Comparison of ENCODE assay signal across 12 cellular contexts in the genomic region with DNA sequence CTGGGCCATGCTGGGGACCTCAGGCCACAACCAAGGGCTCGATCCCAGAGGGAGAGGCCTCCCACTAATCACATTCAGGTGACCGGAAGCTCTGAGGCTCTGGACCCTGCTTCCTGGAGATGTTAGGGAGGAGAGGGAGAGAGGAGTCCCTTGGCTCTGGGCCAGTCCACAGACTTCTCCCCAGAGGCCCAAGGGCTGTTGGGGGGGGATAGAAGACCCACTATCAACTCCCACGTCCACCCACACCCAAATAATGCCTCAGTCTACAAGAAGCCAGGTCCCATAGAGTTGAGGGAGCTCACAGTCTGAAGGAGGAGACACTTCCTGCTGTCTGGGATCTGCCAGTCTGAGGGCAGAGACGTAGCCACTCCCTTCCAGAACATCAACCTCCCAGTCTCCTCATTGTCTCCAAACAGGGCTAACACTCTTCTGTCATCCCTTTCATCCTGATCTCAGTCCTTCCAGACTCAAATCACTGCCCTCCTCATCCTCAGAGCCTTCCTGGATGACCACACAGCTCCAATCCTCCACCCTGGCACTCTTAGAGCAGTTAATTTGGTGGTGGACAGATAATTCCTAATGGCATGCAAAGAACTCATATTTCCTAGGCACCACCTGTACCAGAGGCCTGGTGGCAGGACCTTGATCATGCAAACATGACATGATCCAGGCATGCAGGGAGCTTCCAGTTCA.
A peak's percentile ranks its signal among the peaks of the same experiment; 100 is the strongest.
DNase-seq lines count a peak whose midpoint lies in the region; ATAC-seq and TF ChIP-seq lines count a peak whose summit lies in the region.
"Had no signal": no experiment of that assay in that cellular context is flagged by ENCODE, and none has a peak within 500 bp of the region (broad histone marks: within the 10 kb centered on the region; RNA-seq: fewer than 3 reads in every experiment).

No MANE protein-coding gene starts in this region.

- H3K27me3 ChIP-seq in colonic mucosa (no peaks in the 10 kb centered on the region), vagina (no peaks in the 10 kb centered on the region), H7 (ENCODE audit: control insufficient read depth, insufficient read depth, low read length) (no peaks in the 10 kb centered on the region)

- no peak overlapping the region for H3K4me3 Mint-ChIP-seq in mesothelial cell of epicardium
- H3K4me3 Mint-ChIP-seq: activated CD8-positive, alpha-beta T cell treated with anti-CD3 and anti-CD28 coated beads, Interleukin-2, amount 10 ng/mL, durations not matched to agents 7 days and 5 days; activated naive CD4-positive, alpha-beta T cell treated with anti-CD3 and anti-CD28 coated beads, Interleukin-2, amount 10 ng/mL, durations not matched to agents 7 days and 5 days had no signal

- H3K4me3 ChIP-seq in colonic mucosa, result no peak overlapping the region
- no peak overlapping the region for H3K4me3 ChIP-seq in vagina
- H3K4me3 ChIP-seq in H7 (ENCODE audit: insufficient read depth, low read depth, low read length), result no peak overlapping the region

- H3K9me3 Mint-ChIP-seq in mesothelial cell of epicardium, result peaks cover 5% of the 10 kb centered on the region
- H3K9me3 Mint-ChIP-seq: activated naive CD4-positive, alpha-beta T cell treated with anti-CD3 and anti-CD28 coated beads, Interleukin-2, amount 10 ng/mL, durations not matched to agents 7 days and 5 days had no signal

- no peak for TF ChIP-seq POLR2A in vagina (IDR thresholded peaks at IDR 0.05)

- peaks cover 42% of the 10 kb centered on the region for H3K4me1 Mint-ChIP-seq in mesothelial cell of epicardium

- no peaks in the 10 kb centered on the region for H3K36me3 Mint-ChIP-seq in mesothelial cell of epicardium
- H3K36me3 Mint-ChIP-seq: activated naive CD4-positive, alpha-beta T cell treated with anti-CD3 and anti-CD28 coated beads, Interleukin-2, amount 10 ng/mL, durations not matched to agents 7 days and 5 days had no signal

- H3K4me1 ChIP-seq in colonic mucosa, result no peaks in the 10 kb centered on the region
- peaks cover 55% of the 10 kb centered on the region for H3K4me1 ChIP-seq in vagina

- DNase-seq in left cardiac atrium, result peak; percentile 21
- DNase-seq in Right ventricle myocardium inferior (ENCODE audit: missing footprints), result no peak
- DNase-seq in colonic mucosa, result no peak
- no peak for DNase-seq in mesothelial cell of epicardium (ENCODE audit: low spot score in 2 of 2, unreplicated experiment in 2 of 2)
- no peak for DNase-seq in vagina (ENCODE audit: extremely low spot score in 2 of 2)
- no peak for DNase-seq in stimulated activated naive CD4-positive, alpha-beta T cell treated with Interleukin-2 at 50 U/mL for 16 hours (lab: John Stamatoyannopoulos, UW)
- DNase-seq in H7, result no peak
- DNase-seq: activated CD8-positive, alpha-beta T cell treated with anti-CD3 and anti-CD28 coated beads, Interleukin-2, amount 10 ng/mL, durations not matched to agents 7 days and 5 days; activated naive CD4-positive, alpha-beta T cell treated with anti-CD3 and anti-CD28 coated beads, Interleukin-2, amount 10 ng/mL, durations not matched to agents 7 days and 5 days; hypothalamus; T-helper 1 cell had no signal

- ATAC-seq in left cardiac atrium (no peak), Right ventricle myocardium inferior (no peak), HG03175 (IDR thresholded peaks at IDR 0.05; ENCODE audit: unreplicated experiment) (no peak)
- ATAC-seq: activated CD8-positive, alpha-beta T cell treated with anti-CD3 and anti-CD28 coated beads, Interleukin-2, amount 10 ng/mL, durations not matched to agents 7 days and 5 days had no signal

- H3K36me3 ChIP-seq in colonic mucosa (no peaks in the 10 kb centered on the region), vagina (no peaks in the 10 kb centered on the region), H7 (replicated peaks; ENCODE audit: control insufficient read depth, insufficient read depth, low read length) (no peaks in the 10 kb centered on the region)

- no peaks in the 10 kb centered on the region for H3K9me3 ChIP-seq in colonic mucosa
- H3K9me3 ChIP-seq in vagina, result no peaks in the 10 kb centered on the region

- H3K27ac Mint-ChIP-seq in mesothelial cell of epicardium, result peak overlapping the region; percentile 65
- H3K27ac Mint-ChIP-seq: activated CD8-positive, alpha-beta T cell treated with anti-CD3 and anti-CD28 coated beads, Interleukin-2, amount 10 ng/mL, durations not matched to agents 7 days and 5 days; activated naive CD4-positive, alpha-beta T cell treated with anti-CD3 and anti-CD28 coated beads, Interleukin-2, amount 10 ng/mL, durations not matched to agents 7 days and 5 days had no signal

- H3K27ac ChIP-seq in colonic mucosa, result peak overlapping the region; percentile 73
- H3K27ac ChIP-seq in vagina, result peak overlapping the region; percentile 85

- no peak for TF ChIP-seq CTCF in colonic mucosa (IDR thresholded peaks at IDR 0.05)
- TF ChIP-seq CTCF in mesothelial cell of epicardium (IDR thresholded peaks at IDR 0.05; ENCODE audit: unreplicated experiment), result no peak
- TF ChIP-seq CTCF in vagina (IDR thresholded peaks at IDR 0.05), result no peak

- intact Hi-C loops in left cardiac atrium (cut with DNase I) (loop anchor here in 1 of 2 donors (5.0 kb wide), 1 partner anchor 45 kb away; no protein-coding TSS in a partner anchor), Right ventricle myocardium inferior (cut with DNase I) (no loop called here), colonic mucosa (cut with DNase I) (no loop called here), vagina (cut with DNase I) (no loop called here)

- no peak overlapping the region for H3K9ac ChIP-seq in colonic mucosa (ENCODE audit: low read depth in 2 of 2, low read length in 2 of 2)

- H3K27me3 Mint-ChIP-seq in mesothelial cell of epicardium (ENCODE audit: low read depth), result no peaks in the 10 kb centered on the region
